ENCODE assay signal across 8 cellular contexts in the genomic region with DNA sequence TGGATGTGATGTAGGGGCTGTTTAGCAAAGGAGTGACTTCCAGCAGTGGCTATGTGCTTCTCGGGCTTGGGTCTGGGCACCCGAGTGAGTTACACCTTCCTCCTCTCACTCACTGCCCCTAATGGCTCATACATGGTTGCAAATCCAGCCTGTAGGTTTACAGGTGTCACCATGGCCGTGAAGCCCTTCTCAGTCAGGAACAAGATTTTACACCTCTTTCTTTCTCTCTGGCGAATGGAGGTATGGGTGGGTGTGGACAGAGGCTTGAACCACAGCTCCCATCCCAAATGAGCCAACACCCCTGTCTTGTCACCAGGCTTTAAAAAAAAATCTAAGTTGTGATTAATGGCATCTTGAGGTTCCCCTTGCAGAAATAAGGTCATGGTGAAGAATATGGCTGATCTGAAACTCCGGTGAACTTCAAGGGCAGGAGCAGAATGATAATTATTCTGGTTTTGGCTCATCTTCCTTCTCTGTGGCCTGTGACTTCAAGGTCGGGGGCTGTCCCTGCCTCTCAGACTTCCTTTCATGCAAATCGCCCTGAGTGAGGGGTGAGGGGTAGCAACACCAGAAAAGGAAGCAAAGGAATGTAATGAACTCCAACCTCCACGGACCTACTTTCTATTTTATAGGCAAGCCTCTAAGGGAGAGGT.
DNase-seq lines count a peak whose midpoint lies in the region; ATAC-seq and TF ChIP-seq lines count a peak whose summit lies in the region.

No MANE protein-coding gene starts in this region.

- peak; percentile 19 for DNase-seq in activated CD4-positive, CD25-positive, alpha-beta regulatory T cell treated with anti-CD3 and anti-CD28 coated beads, Interleukin-2, amount 50 U/mL, for 16 hours (ENCODE audit: low read depth, low spot score)
- peak; percentile 47 for DNase-seq in stimulated activated CD4-positive, alpha-beta T cell treated with anti-CD3 and anti-CD28 coated beads, Interleukin-12 subunit alpha, Interleukin-12 subunit beta, amount 100 ng/mL, for 4 hours
- DNase-seq in esophagus squamous epithelium (lab: John Stamatoyannopoulos, UW) = no peak
- DNase-seq in mesenteric fat pad (ENCODE audit: low spot score) = no peak
- DNase-seq in WERI-Rb-1 = no peak
- no peak for DNase-seq in brain microvascular endothelial cell

- H3K27me3 ChIP-seq in esophagus squamous epithelium = no peaks in the 10 kb centered on the region
- H3K27me3 ChIP-seq in WERI-Rb-1 (ENCODE audit: insufficient read depth, low read depth, severe bottlenecking) = peaks cover 74% of the 10 kb centered on the region
- no peaks in the 10 kb centered on the region for H3K27me3 ChIP-seq in brain microvascular endothelial cell (replicated peaks)

- ATAC-seq in GM18520 (IDR thresholded peaks at IDR 0.05; ENCODE audit: unreplicated experiment) (peak; percentile 80), HG02759 (IDR thresholded peaks at IDR 0.05; ENCODE audit: unreplicated experiment) (peak; percentile 96)

- no peaks in the 10 kb centered on the region for H3K36me3 ChIP-seq in esophagus squamous epithelium
- H3K36me3 ChIP-seq in WERI-Rb-1 = no peaks in the 10 kb centered on the region
- H3K36me3 ChIP-seq in brain microvascular endothelial cell (replicated peaks) = no peaks in the 10 kb centered on the region

- no peaks in the 10 kb centered on the region for H3K9me3 ChIP-seq in esophagus squamous epithelium
- H3K9me3 ChIP-seq in WERI-Rb-1 (ENCODE audit: severe bottlenecking) = no peaks in the 10 kb centered on the region

- WGBS in esophagus squamous epithelium, 2 donors = 55 to 78% methylated on average over 6 to 8 of the region's 8 CpGs

- intact Hi-C loops in esophagus squamous epithelium (cut with DNase I) = no loop called here

- H3K4me1 ChIP-seq in esophagus squamous epithelium = no peaks in the 10 kb centered on the region

- H3K27ac ChIP-seq in esophagus squamous epithelium = no peak overlapping the region
- H3K27ac ChIP-seq in WERI-Rb-1 = no peak overlapping the region
- H3K27ac ChIP-seq in brain microvascular endothelial cell = no peak overlapping the region

- no peak for TF ChIP-seq POLR2A in esophagus squamous epithelium (IDR thresholded peaks at IDR 0.05)

- in situ Hi-C loops in brain microvascular endothelial cell (cut with HindIII; ENCODE audit: low pct_ligation_motif_present, low sequenced_read_pairs) = no loop called here

- no peak for TF ChIP-seq CTCF in esophagus squamous epithelium (IDR thresholded peaks at IDR 0.05)
- no peak for TF ChIP-seq CTCF in WERI-Rb-1 (IDR thresholded peaks at IDR 0.05; ENCODE audit: low read depth, low read length)
- no peak for TF ChIP-seq CTCF in brain microvascular endothelial cell (IDR thresholded peaks at IDR 0.05; ENCODE audit: low read depth, low read length, missing control alignments)

- no peak overlapping the region for H3K4me3 ChIP-seq in esophagus squamous epithelium
- H3K4me3 ChIP-seq in WERI-Rb-1 (ENCODE audit: low read depth, low read length) = no peak overlapping the region
- no peak overlapping the region for H3K4me3 ChIP-seq in brain microvascular endothelial cell (ENCODE audit: low read depth, low read length)

Comparison
In these comparisons a context has a peak if more than half of its experiments do, and no peak if none do; other contexts are left out.
1. DNase-seq: peak in activated CD4-positive, CD25-positive, alpha-beta regulatory T cell treated with anti-CD3 and anti-CD28 coated beads, Interleukin-2, amount 50 U/mL, for 16 hours (single experiment) and stimulated activated CD4-positive, alpha-beta T cell treated with anti-CD3 and anti-CD28 coated beads, Interleukin-12 subunit alpha, Interleukin-12 subunit beta, amount 100 ng/mL, for 4 hours (single experiment); none in esophagus squamous epithelium (single experiment), mesenteric fat pad (single experiment), WERI-Rb-1 (single experiment) and brain microvascular endothelial cell (single experiment).